In genomic region chr13:51849145-51850101, GRCh38 we compare ENCODE assay signal across 9 cellular contexts. TPM values are rescaled to one million over a fixed set of nuclear protein-coding genes. Genes with fewer than 3 reads are reported as not detected.
A peak's percentile ranks its signal among the peaks of the same experiment; 100 is the strongest.
DNase-seq lines count a peak whose midpoint lies in the region; ATAC-seq and TF ChIP-seq lines count a peak whose summit lies in the region.
"Had no signal": no experiment of that assay in that cellular context is flagged by ENCODE, and none has a peak within 500 bp of the region (broad histone marks: within the 10 kb centered on the region; RNA-seq: fewer than 3 reads in every experiment).

No MANE protein-coding gene starts in this region.

- DNase-seq in GM03348 (ENCODE audit: low spot score) (peak; percentile 46), KBM-7 (peak; percentile 68), left ventricle myocardium superior (peak; percentile 55), type B pancreatic cell (ENCODE audit: extremely low spot score, unreplicated experiment) (no peak), SW480 (ENCODE audit: low spot score) (no peak), hepatic stellate cell (ENCODE audit: low spot score) (no peak), Ammon's horn (ENCODE audit: low spot score) (no peak)
- DNase-seq in activated CD8-positive, alpha-beta T cell treated with anti-CD3 and anti-CD28 coated beads, Interleukin-2, amount 10 ng/mL, durations not matched to agents 7 days and 5 days = peak; percentile 54

- no peak overlapping the region for H3K4me3 Mint-ChIP-seq in activated CD8-positive, alpha-beta T cell treated with anti-CD3 and anti-CD28 coated beads, Interleukin-2, amount 10 ng/mL, durations not matched to agents 7 days and 5 days
- H3K4me3 Mint-ChIP-seq in type B pancreatic cell = no peak overlapping the region

- peak; percentile 77 for ATAC-seq in activated CD8-positive, alpha-beta T cell treated with anti-CD3 and anti-CD28 coated beads, Interleukin-2, amount 10 ng/mL, durations not matched to agents 7 days and 5 days
- peak; percentile 51 for ATAC-seq in left ventricle myocardium superior

- in situ Hi-C loops in KBM-7 (cut with MboI; ENCODE audit: low pct_unique_long_range_greater_than_20kb, low sequenced_read_pairs) = no loop called here

- CTCF ChIA-PET in activated CD8-positive, alpha-beta T cell treated with anti-CD3 and anti-CD28 coated beads, Interleukin-2, amount 10 ng/mL, durations not matched to agents 7 days and 5 days (lab: Charles Lee) = interaction anchor here (0.7 to 2.8 kb wide), 18 partner anchors 10 to 172 kb away, joined by 3 to 34 read pairs (median 5); no protein-coding TSS in a partner anchor

- intact Hi-C loops in left ventricle myocardium superior (cut with micrococcal nuclease) = no loop called here

- POLR2A ChIA-PET in activated CD8-positive, alpha-beta T cell treated with anti-CD3 and anti-CD28 coated beads, Interleukin-2, amount 10 ng/mL, durations not matched to agents 7 days and 5 days (lab: Charles Lee) = no interaction called here

- peak; percentile 69 for TF ChIP-seq CTCF in type B pancreatic cell (conservative IDR thresholded peaks at IDR 0.05)

- H3K27ac Mint-ChIP-seq in activated CD8-positive, alpha-beta T cell treated with anti-CD3 and anti-CD28 coated beads, Interleukin-2, amount 10 ng/mL, durations not matched to agents 7 days and 5 days = no peak overlapping the region
- H3K27ac Mint-ChIP-seq in type B pancreatic cell = no peak overlapping the region

- H3K9me3 Mint-ChIP-seq in activated CD8-positive, alpha-beta T cell treated with anti-CD3 and anti-CD28 coated beads, Interleukin-2, amount 10 ng/mL, durations not matched to agents 7 days and 5 days (ENCODE audit: insufficient read depth) = no peaks in the 10 kb centered on the region
- no peaks in the 10 kb centered on the region for H3K9me3 Mint-ChIP-seq in type B pancreatic cell

- peaks cover 10% of the 10 kb centered on the region for H3K27me3 Mint-ChIP-seq in activated CD8-positive, alpha-beta T cell treated with anti-CD3 and anti-CD28 coated beads, Interleukin-2, amount 10 ng/mL, durations not matched to agents 7 days and 5 days (ENCODE audit: low read depth)
- H3K27me3 Mint-ChIP-seq in type B pancreatic cell = peaks cover 8% of the 10 kb centered on the region

- peaks cover 13% of the 10 kb centered on the region for H3K4me1 Mint-ChIP-seq in activated CD8-positive, alpha-beta T cell treated with anti-CD3 and anti-CD28 coated beads, Interleukin-2, amount 10 ng/mL, durations not matched to agents 7 days and 5 days (ENCODE audit: low read depth)
- H3K4me1 Mint-ChIP-seq in type B pancreatic cell (ENCODE audit: unreplicated experiment) = peaks cover 5% of the 10 kb centered on the region

- H3K36me3 Mint-ChIP-seq in activated CD8-positive, alpha-beta T cell treated with anti-CD3 and anti-CD28 coated beads, Interleukin-2, amount 10 ng/mL, durations not matched to agents 7 days and 5 days (ENCODE audit: low read depth) = no peaks in the 10 kb centered on the region
- no peaks in the 10 kb centered on the region for H3K36me3 Mint-ChIP-seq in type B pancreatic cell

RNA-seq across cellular contexts. Expression of gene TMEM272, which starts 4.4 kb away (rescaled TPM):
- total RNA-seq in activated CD8-positive, alpha-beta T cell treated with anti-CD3 and anti-CD28 coated beads, Interleukin-2, amount 10 ng/mL, durations not matched to agents 7 days and 5 days = under 1 TPM; 0.23 to 0.29 TPM
- 0.55 TPM for total RNA-seq in left ventricle myocardium superior
- 0.07 and 0.63 TPM in 2 replicates for total RNA-seq in type B pancreatic cell (ENCODE audit: low replicate concordance)
- total RNA-seq: RPMI7951 had no signal

RNA-seq across cellular contexts. Expression of gene CCDC70, which starts 12.3 kb away (rescaled TPM):
- total RNA-seq in activated CD8-positive, alpha-beta T cell treated with anti-CD3 and anti-CD28 coated beads, Interleukin-2, amount 10 ng/mL, durations not matched to agents 7 days and 5 days = not detected
- not detected for total RNA-seq in left ventricle myocardium superior
- not detected in 2 replicates for total RNA-seq in type B pancreatic cell (ENCODE audit: low replicate concordance)
- total RNA-seq: RPMI7951 had no signal

RNA-seq across cellular contexts. Expression of gene DHRS12, which starts 45.5 kb away (rescaled TPM):
- total RNA-seq in activated CD8-positive, alpha-beta T cell treated with anti-CD3 and anti-CD28 coated beads, Interleukin-2, amount 10 ng/mL, durations not matched to agents 7 days and 5 days = 10 to 100 TPM in 1 of 2 experiments, 1 to 10 TPM in 1; 8.9 to 10.0 TPM
- total RNA-seq in left ventricle myocardium superior (11.6 TPM), type B pancreatic cell (ENCODE audit: low replicate concordance) (10.1 and 11.3 TPM in 2 replicates)

Comparison
In these comparisons a context has a peak if more than half of its experiments do, and no peak if none do; other contexts are left out.
1. DNase-seq: peak in GM03348 (single experiment), KBM-7 (single experiment), activated CD8-positive, alpha-beta T cell treated with anti-CD3 and anti-CD28 coated beads, Interleukin-2, amount 10 ng/mL, durations not matched to agents 7 days and 5 days (single experiment) and left ventricle myocardium superior (single experiment); none in type B pancreatic cell (single experiment), SW480 (single experiment), hepatic stellate cell (single experiment) and Ammon's horn (single experiment).